15 cellular contexts compared by ENCODE assay signal in the genomic region with DNA sequence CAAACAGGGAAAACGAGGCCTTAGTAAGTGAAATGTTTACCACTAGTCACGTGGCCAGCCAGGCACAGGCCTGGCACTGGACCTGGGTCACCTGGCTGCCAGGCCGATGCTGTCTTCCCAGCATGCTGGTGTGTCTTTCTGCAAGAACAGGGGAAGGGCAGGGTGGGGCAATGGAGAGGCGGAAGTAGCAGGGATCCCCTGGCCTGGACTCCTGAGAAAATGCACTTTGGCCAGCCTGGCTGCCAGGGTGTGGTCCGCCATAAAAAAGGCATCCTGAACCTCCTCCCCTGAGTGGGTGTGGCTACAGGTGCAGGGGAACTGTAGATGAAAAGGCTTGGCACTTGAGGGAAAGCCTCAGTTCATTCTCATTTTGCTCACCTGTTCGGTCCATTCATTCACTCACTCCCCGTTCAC. TPM values are rescaled to one million over a fixed set of nuclear protein-coding genes. Genes with fewer than 3 reads are reported as not detected.
DNase-seq lines count a peak whose midpoint lies in the region; ATAC-seq and TF ChIP-seq lines count a peak whose summit lies in the region.
"Had no signal": no experiment of that assay in that cellular context is flagged by ENCODE, and none has a peak within 500 bp of the region (broad histone marks: within the 10 kb centered on the region; RNA-seq: fewer than 3 reads in every experiment).

No MANE protein-coding gene starts in this region.

- H3K27me3 ChIP-seq in breast epithelium (no peaks in the 10 kb centered on the region), neural progenitor cell (no peaks in the 10 kb centered on the region)

- H2AFZ ChIP-seq in neural progenitor cell (replicated peaks): no peak overlapping the region

- H3K4me3 Mint-ChIP-seq in neural progenitor cell: no peak overlapping the region
- H3K4me3 Mint-ChIP-seq: stimulated activated naive CD8-positive, alpha-beta T cell treated with anti-CD3 and anti-CD28 coated beads, Interleukin-15, Interleukin-2, amounts not matched to agents 100 ng/mL and 50 ng/mL, for 24 hours; T-cell had no signal

- H3K36me3 ChIP-seq in breast epithelium (no peaks in the 10 kb centered on the region), mucosa of descending colon (ENCODE audit: low read depth) (no peaks in the 10 kb centered on the region), neural progenitor cell (no peaks in the 10 kb centered on the region)

- H3K9me3 Mint-ChIP-seq in neural progenitor cell: no peaks in the 10 kb centered on the region
- H3K9me3 Mint-ChIP-seq: stimulated activated naive CD8-positive, alpha-beta T cell treated with anti-CD3 and anti-CD28 coated beads, Interleukin-15, Interleukin-2, amounts not matched to agents 100 ng/mL and 50 ng/mL, for 24 hours; T-cell had no signal

- H3K27me3 Mint-ChIP-seq in neural progenitor cell (ENCODE audit: insufficient read depth, low read depth): peaks cover 11% of the 10 kb centered on the region
- H3K27me3 Mint-ChIP-seq: stimulated activated naive CD8-positive, alpha-beta T cell treated with anti-CD3 and anti-CD28 coated beads, Interleukin-15, Interleukin-2, amounts not matched to agents 100 ng/mL and 50 ng/mL, for 24 hours had no signal

- intact Hi-C loops in breast epithelium (cut with DNase I; ENCODE audit: low total_unique reads): no loop called here
- intact Hi-C loops in mucosa of descending colon (cut with DNase I, micrococcal nuclease): no loop called here

- ATAC-seq in mucosa of descending colon (peak; percentile 89), GM18861 (IDR thresholded peaks at IDR 0.05; ENCODE audit: unreplicated experiment) (no peak), GM21528 (IDR thresholded peaks at IDR 0.05; ENCODE audit: low FRiP score, unreplicated experiment) (no peak)
- ATAC-seq: T-cell had no signal

- no peak for TF ChIP-seq POLR2A in breast epithelium (IDR thresholded peaks at IDR 0.05)

- H3K36me3 Mint-ChIP-seq in neural progenitor cell: no peaks in the 10 kb centered on the region
- H3K36me3 Mint-ChIP-seq: T-cell had no signal

- H3K9me3 ChIP-seq in breast epithelium (no peaks in the 10 kb centered on the region), mucosa of descending colon (no peaks in the 10 kb centered on the region), neural progenitor cell (ENCODE audit: low read depth) (no peaks in the 10 kb centered on the region)

- H3K4me2 ChIP-seq in neural progenitor cell: no peak overlapping the region

- peaks cover 39% of the 10 kb centered on the region for H3K4me1 Mint-ChIP-seq in neural progenitor cell

- peak; percentile 75 for DNase-seq in DMS153 treated with DMSO at 0.1 percent for 48 hours (lab: John Stamatoyannopoulos, UW; ENCODE audit: unreplicated experiment)
- DNase-seq in NCI-H187 treated with DMSO at 0.1 percent for 48 hours (lab: John Stamatoyannopoulos, UW): peak; percentile 32
- peak; percentile 49 to 57 for DNase-seq in breast epithelium (ENCODE audit: low spot score in 2 of 2)
- peak; percentile 95 to 98 (median 95) for DNase-seq in mucosa of descending colon
- DNase-seq in GM20000 (ENCODE audit: low spot score): no peak
- no peak for DNase-seq in neural progenitor cell (ENCODE audit: low spot score)
- DNase-seq: activated CD4-positive, alpha-beta T cell treated with anti-CD3 and anti-CD28 coated beads for 48 hours; activated gamma-delta T cell; hypothalamus; MV-4-11; stimulated activated CD4-positive, alpha-beta T cell treated with anti-CD3 and anti-CD28 coated beads, Interleukin-4, amount 100 ng/mL, for 24 hours; T-cell had no signal

- no peaks in the 10 kb centered on the region for H4K20me1 ChIP-seq in neural progenitor cell (ENCODE audit: low read depth)

- H3K27ac ChIP-seq in breast epithelium (no peak overlapping the region), neural progenitor cell (no peak overlapping the region)

- H3K27ac Mint-ChIP-seq in neural progenitor cell: no peak overlapping the region
- H3K27ac Mint-ChIP-seq: stimulated activated naive CD8-positive, alpha-beta T cell treated with anti-CD3 and anti-CD28 coated beads, Interleukin-15, Interleukin-2, amounts not matched to agents 100 ng/mL and 50 ng/mL, for 24 hours; T-cell had no signal

- no peaks in the 10 kb centered on the region for H3F3A ChIP-seq in neural progenitor cell (ENCODE audit: low read depth)

- no peaks in the 10 kb centered on the region for H3K79me2 ChIP-seq in neural progenitor cell (ENCODE audit: low read depth)

- H3K4me3 ChIP-seq in breast epithelium (no peak overlapping the region), mucosa of descending colon (no peak overlapping the region), neural progenitor cell (no peak overlapping the region)

- H3K4me1 ChIP-seq in breast epithelium: no peaks in the 10 kb centered on the region
- peaks cover 30% of the 10 kb centered on the region for H3K4me1 ChIP-seq in mucosa of descending colon (ENCODE audit: low read depth)
- no peaks in the 10 kb centered on the region for H3K4me1 ChIP-seq in neural progenitor cell

- H3K9ac ChIP-seq in neural progenitor cell: no peak overlapping the region

- no peak for TF ChIP-seq CTCF in breast epithelium (IDR thresholded peaks at IDR 0.05)
- TF ChIP-seq CTCF in mucosa of descending colon (IDR thresholded peaks at IDR 0.05): no peak
- no peak for TF ChIP-seq CTCF in GM20000 (IDR thresholded peaks at IDR 0.05; ENCODE audit: extremely low read depth, missing control alignments)
- TF ChIP-seq CTCF in neural progenitor cell (IDR thresholded peaks at IDR 0.05): no peak

RNA-seq across cellular contexts. Expression of a gene that starts 1.0 kb away (rescaled TPM):
- total RNA-seq in breast epithelium: not detected
- total RNA-seq in mucosa of descending colon: 10 to 100 TPM; 32.2 to 96.7 (median 57.6) TPM
- total RNA-seq in neural progenitor cell (ENCODE audit: low replicate concordance): not detected in 2 replicates
- total RNA-seq: T-cell had no signal

RNA-seq across cellular contexts. Expression of a gene that starts 49.0 kb away (rescaled TPM):
- total RNA-seq in breast epithelium: 100 to 1,000 TPM in 2 of 3 donors, 10 to 100 TPM in 1; 70.7 to 161 (median 104) TPM
- total RNA-seq in mucosa of descending colon: 100 to 1,000 TPM in 2 of 3 donors, 10 to 100 TPM in 1; 91.0 to 122 (median 114) TPM
- 245 and 374 TPM in 2 replicates for total RNA-seq in neural progenitor cell (ENCODE audit: low replicate concordance)

Comparison
In these comparisons a context has a peak if more than half of its experiments do, and no peak if none do; other contexts are left out.
1. DNase-seq: peak in DMS153 treated with DMSO at 0.1 percent for 48 hours (single experiment), NCI-H187 treated with DMSO at 0.1 percent for 48 hours (single experiment), breast epithelium (2 of 2) and mucosa of descending colon (3 of 3); none in GM20000 (single experiment) and neural progenitor cell (single experiment).
2. RNA of a gene that starts 1.0 kb away (total RNA-seq): 32.2 to 96.7 TPM in mucosa of descending colon; not detected in breast epithelium and not detected in neural progenitor cell; every median in the first group is over 10 times any median in the second.